In the genomic region with DNA sequence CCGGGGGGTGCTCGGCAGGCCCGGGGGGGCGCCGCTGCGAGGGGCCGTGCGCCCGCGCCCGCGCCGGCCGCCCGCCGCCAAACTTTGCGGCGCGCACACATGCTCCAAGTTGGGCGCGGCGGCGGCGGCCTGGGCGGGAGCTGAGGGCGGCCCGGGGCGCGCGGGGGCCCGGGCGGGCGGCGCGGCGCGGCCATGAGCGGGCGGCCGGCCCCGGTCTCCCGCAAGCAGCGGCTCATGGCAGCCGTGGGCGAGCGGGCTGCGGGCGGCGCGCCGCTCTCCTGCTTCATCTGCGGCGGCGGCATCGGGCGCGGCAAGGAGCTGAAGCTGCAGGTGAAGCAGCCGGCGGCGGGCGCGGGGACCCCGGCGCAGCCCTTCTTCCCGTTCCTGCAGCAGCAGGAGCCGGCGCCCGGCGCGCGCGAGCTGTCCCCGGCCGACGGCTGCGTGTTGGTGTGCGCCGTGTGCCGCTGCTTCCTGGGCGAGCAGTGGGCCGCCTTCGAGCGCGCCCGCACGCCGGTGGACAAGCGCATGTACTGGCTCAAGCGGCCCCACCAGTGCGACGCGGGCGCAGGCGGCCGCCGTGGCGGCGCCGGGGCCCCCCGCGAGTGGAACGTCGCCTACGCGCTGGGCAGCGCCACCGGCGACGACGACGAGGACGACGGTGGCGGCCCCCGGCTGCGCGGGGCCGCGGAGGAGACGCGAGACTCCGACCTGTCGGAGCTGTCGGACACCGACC, we compare ENCODE assay signal across 1 cellular context.
TF ChIP-seq lines count a peak whose summit lies in the region.

No MANE protein-coding gene starts in this region.

TF ChIP-seq in K562, 482 proteins besides CTCF, POLR2A, EP300 and RAD21 (continued from another document and continues in another):
- no peak for TF ChIP-seq E2F1 (CRISPR knock-in tag; IDR thresholded peaks at IDR 0.05)
- TF ChIP-seq SAFB (IDR thresholded peaks at IDR 0.05; ENCODE audit: borderline replicate concordance, low read depth, low read length) = peak; percentile 49; the same call in 1 of the 2 replicates
- TF ChIP-seq ZNF431 (CRISPR knock-in tag; IDR thresholded peaks at IDR 0.05) = 0 out of 2 replicates have a peak, but pooled peaks have one; percentile 38
- peak; percentile 54 for TF ChIP-seq POLR2G (IDR thresholded peaks at IDR 0.05; ENCODE audit: low read depth, low read length)
- TF ChIP-seq, protein P1, sequence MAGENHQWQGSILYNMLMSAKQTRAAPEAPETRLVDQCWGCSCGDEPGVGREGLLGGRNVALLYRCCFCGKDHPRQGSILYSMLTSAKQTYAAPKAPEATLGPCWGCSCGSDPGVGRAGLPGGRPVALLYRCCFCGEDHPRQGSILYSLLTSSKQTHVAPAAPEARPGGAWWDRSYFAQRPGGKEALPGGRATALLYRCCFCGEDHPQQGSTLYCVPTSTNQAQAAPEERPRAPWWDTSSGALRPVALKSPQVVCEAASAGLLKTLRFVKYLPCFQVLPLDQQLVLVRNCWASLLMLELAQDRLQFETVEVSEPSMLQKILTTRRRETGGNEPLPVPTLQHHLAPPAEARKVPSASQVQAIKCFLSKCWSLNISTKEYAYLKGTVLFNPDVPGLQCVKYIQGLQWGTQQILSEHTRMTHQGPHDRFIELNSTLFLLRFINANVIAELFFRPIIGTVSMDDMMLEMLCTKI (IDR thresholded peaks at IDR 0.05; ENCODE audit: partially characterized antibody) = no peak
- TF ChIP-seq RBFOX2 (IDR thresholded peaks at IDR 0.05; ENCODE audit: low read depth, low read length) = peak; percentile 63
- TF ChIP-seq MED1 (CRISPR knock-in tag; IDR thresholded peaks at IDR 0.05; ENCODE audit: borderline replicate concordance) = 0 out of 2 replicates have a peak, but pooled peaks have one; percentile 30
- TF ChIP-seq ID3 (CRISPR knock-in tag; IDR thresholded peaks at IDR 0.05) = no peak
- TF ChIP-seq ID3 (tag; IDR thresholded peaks at IDR 0.05) = no peak; the same call in 1 of the 2 replicates
- TF ChIP-seq, protein P2, sequence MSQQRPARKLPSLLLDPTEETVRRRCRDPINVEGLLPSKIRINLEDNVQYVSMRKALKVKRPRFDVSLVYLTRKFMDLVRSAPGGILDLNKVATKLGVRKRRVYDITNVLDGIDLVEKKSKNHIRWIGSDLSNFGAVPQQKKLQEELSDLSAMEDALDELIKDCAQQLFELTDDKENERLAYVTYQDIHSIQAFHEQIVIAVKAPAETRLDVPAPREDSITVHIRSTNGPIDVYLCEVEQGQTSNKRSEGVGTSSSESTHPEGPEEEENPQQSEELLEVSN (IDR thresholded peaks at IDR 0.05; ENCODE audit: borderline replicate concordance in 1 of 2, extremely low read depth in 1 of 2, insufficient read depth in 1 of 2, insufficient read length in 1 of 2, low read depth in 1 of 2, low read length in 1 of 2, poor library complexity in 1 of 2, severe bottlenecking in 1 of 2) = peak; percentile 23 to 83
- TF ChIP-seq MTA3 (IDR thresholded peaks at IDR 0.05; ENCODE audit: borderline replicate concordance) = 0 out of 2 replicates have a peak, but pooled peaks have one; percentile 30
- 0 out of 2 replicates have a peak, but pooled peaks have one; percentile 30 for TF ChIP-seq ZNF395 (CRISPR knock-in tag; IDR thresholded peaks at IDR 0.05)
- peak; percentile 23; the same call in 1 of the 2 replicates for TF ChIP-seq RB1 (IDR thresholded peaks at IDR 0.05; ENCODE audit: low read depth)
- peak; percentile 74 for TF ChIP-seq U2AF1 (optimal IDR thresholded peaks at IDR 0.05; ENCODE audit: low read depth, low read length)
- TF ChIP-seq L3MBTL2 (IDR thresholded peaks at IDR 0.05) = peak; percentile 88
- TF ChIP-seq SRSF1 (IDR thresholded peaks at IDR 0.05; ENCODE audit: low read depth, low read length) = no peak
- peak; percentile 10 for TF ChIP-seq SAP30 (IDR thresholded peaks at IDR 0.05; ENCODE audit: borderline replicate concordance, insufficient read depth, low read depth, low read length, poor library complexity, severe bottlenecking)
- TF ChIP-seq UBTF (IDR thresholded peaks at IDR 0.05; ENCODE audit: borderline replicate concordance in 1 of 2, low read depth in 2 of 2, low read length in 2 of 2) = peak; percentile 54 to 59; a peak in 2 of 4 replicates
- TF ChIP-seq MAX (CRISPR knock-in tag; IDR thresholded peaks at IDR 0.05) = peak; percentile 84
- TF ChIP-seq MITF (IDR thresholded peaks at IDR 0.05) = no peak
- TF ChIP-seq ZBTB33 (CRISPR knock-in tag; IDR thresholded peaks at IDR 0.05) = no peak
- no peak for TF ChIP-seq ILF3 (IDR thresholded peaks at IDR 0.05; ENCODE audit: borderline replicate concordance)
- TF ChIP-seq KAT2B (IDR thresholded peaks at IDR 0.05; ENCODE audit: low read depth, low read length) = no peak
- TF ChIP-seq NR4A1 (CRISPR knock-in tag; IDR thresholded peaks at IDR 0.05) = no peak
- TF ChIP-seq NR4A1 (tag; IDR thresholded peaks at IDR 0.05) = 0 out of 2 replicates have a peak, but pooled peaks have one; percentile 49
- TF ChIP-seq, protein P3, sequence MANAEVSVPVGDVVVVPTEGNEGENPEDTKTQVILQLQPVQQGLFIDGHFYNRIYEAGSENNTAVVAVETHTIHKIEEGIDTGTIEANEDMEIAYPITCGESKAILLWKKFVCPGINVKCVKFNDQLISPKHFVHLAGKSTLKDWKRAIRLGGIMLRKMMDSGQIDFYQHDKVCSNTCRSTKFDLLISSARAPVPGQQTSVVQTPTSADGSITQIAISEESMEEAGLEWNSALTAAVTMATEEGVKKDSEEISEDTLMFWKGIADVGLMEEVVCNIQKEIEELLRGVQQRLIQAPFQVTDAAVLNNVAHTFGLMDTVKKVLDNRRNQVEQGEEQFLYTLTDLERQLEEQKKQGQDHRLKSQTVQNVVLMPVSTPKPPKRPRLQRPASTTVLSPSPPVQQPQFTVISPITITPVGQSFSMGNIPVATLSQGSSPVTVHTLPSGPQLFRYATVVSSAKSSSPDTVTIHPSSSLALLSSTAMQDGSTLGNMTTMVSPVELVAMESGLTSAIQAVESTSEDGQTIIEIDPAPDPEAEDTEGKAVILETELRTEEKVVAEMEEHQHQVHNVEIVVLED (CRISPR knock-in tag; IDR thresholded peaks at IDR 0.05) = peak; percentile 50; the same call in 1 of the 2 replicates
- peak; percentile 64; the same call in 1 of the 2 replicates for TF ChIP-seq FOXP1 (CRISPR knock-in tag; IDR thresholded peaks at IDR 0.05)
- TF ChIP-seq TEAD4 (IDR thresholded peaks at IDR 0.05; ENCODE audit: low read length) = no peak
- TF ChIP-seq TEAD4 (CRISPR knock-in tag; IDR thresholded peaks at IDR 0.05; ENCODE audit: borderline replicate concordance) = 0 out of 2 replicates have a peak, but pooled peaks have one; percentile 68
- no peak for TF ChIP-seq ATF1 (CRISPR knock-in tag; IDR thresholded peaks at IDR 0.05)
- TF ChIP-seq ATF1 (tag; IDR thresholded peaks at IDR 0.05) = 0 out of 2 replicates have a peak, but pooled peaks have one; percentile 11
- TF ChIP-seq HMGN3 (IDR thresholded peaks at IDR 0.05; ENCODE audit: borderline replicate concordance, extremely low read depth, insufficient read length, low read depth, low read length) = peak; percentile 16
- TF ChIP-seq CCNT2 (IDR thresholded peaks at IDR 0.05; ENCODE audit: borderline replicate concordance, extremely low read depth, insufficient read length, low read depth, low read length) = peak; percentile 53
- TF ChIP-seq, protein P4, sequence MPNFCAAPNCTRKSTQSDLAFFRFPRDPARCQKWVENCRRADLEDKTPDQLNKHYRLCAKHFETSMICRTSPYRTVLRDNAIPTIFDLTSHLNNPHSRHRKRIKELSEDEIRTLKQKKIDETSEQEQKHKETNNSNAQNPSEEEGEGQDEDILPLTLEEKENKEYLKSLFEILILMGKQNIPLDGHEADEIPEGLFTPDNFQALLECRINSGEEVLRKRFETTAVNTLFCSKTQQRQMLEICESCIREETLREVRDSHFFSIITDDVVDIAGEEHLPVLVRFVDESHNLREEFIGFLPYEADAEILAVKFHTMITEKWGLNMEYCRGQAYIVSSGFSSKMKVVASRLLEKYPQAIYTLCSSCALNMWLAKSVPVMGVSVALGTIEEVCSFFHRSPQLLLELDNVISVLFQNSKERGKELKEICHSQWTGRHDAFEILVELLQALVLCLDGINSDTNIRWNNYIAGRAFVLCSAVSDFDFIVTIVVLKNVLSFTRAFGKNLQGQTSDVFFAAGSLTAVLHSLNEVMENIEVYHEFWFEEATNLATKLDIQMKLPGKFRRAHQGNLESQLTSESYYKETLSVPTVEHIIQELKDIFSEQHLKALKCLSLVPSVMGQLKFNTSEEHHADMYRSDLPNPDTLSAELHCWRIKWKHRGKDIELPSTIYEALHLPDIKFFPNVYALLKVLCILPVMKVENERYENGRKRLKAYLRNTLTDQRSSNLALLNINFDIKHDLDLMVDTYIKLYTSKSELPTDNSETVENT (CRISPR knock-in tag; IDR thresholded peaks at IDR 0.05) = peak; percentile 77; the same call in 1 of the 2 replicates
- peak in 1 of 3 experiments; percentile 49 for TF ChIP-seq YY1 (IDR thresholded peaks at IDR 0.05; ENCODE audit: borderline replicate concordance in 1 of 3, control insufficient read depth in 1 of 3, extremely low read depth in 1 of 3, insufficient read depth in 3 of 3, insufficient read length in 1 of 3, insufficient replicate concordance in 2 of 3, low read depth in 1 of 3, low read length in 2 of 3)
